Comparison of ENCODE assay signal across 8 cellular contexts in genomic region chr4:87390055-87390454, GRCh38. TPM values are rescaled to one million over a fixed set of nuclear protein-coding genes. Genes with fewer than 3 reads are reported as not detected.
A peak's percentile ranks its signal among the peaks of the same experiment; 100 is the strongest.
DNase-seq lines count a peak whose midpoint lies in the region; ATAC-seq and TF ChIP-seq lines count a peak whose summit lies in the region.
"Not testable (repeated sequence)": the region's sequence is repeated elsewhere in the genome, so short reads cannot be mapped to it uniquely, and the experiment has no call there.

No MANE protein-coding gene starts in this region.

- peaks cover 38% of the 10 kb centered on the region for H3K36me3 Mint-ChIP-seq in CD4-positive, alpha-beta T cell (ENCODE audit: low read depth)
- not testable (repeated sequence) for H3K36me3 Mint-ChIP-seq in IgD-negative memory B cell; activated T-helper 17 cell treated with anti-CD3 and anti-CD28 coated beads, Interleukin-2, amount 50 U/mL, for 72 hours (ENCODE audit: low read depth)
- H3K36me3 Mint-ChIP-seq in neural crest cell (ENCODE audit: low read depth), result peaks cover 20% of the 10 kb centered on the region

- peak overlapping the region; percentile 82 for H3K27ac Mint-ChIP-seq in CD4-positive, alpha-beta T cell
- H3K27ac Mint-ChIP-seq in IgD-negative memory B cell, result peak overlapping the region; percentile 8 to 58 (median 39)
- H3K27ac Mint-ChIP-seq in activated T-helper 17 cell treated with anti-CD3 and anti-CD28 coated beads, Interleukin-2, amount 50 U/mL, for 72 hours, result peak overlapping the region; percentile 93
- not testable (repeated sequence) for H3K27ac Mint-ChIP-seq in neural crest cell (ENCODE audit: unreplicated experiment)

- intact Hi-C loops in CD4-positive, alpha-beta T cell (cut with DNase I, micrococcal nuclease), result loop anchor here (2.0 to 10.0 kb wide), 3 partner anchors 31 to 455 kb away; partner anchors contain the start of gene AFF1 (in 1 of the 2)

- not testable (repeated sequence) for H3K9me3 Mint-ChIP-seq in CD4-positive, alpha-beta T cell; IgD-negative memory B cell; activated T-helper 17 cell treated with anti-CD3 and anti-CD28 coated beads, Interleukin-2, amount 50 U/mL, for 72 hours; neural crest cell

- not testable (repeated sequence) for H3K9me3 ChIP-seq in CD4-positive, alpha-beta T cell (ENCODE audit: control insufficient read depth, low read length); RWPE2 (ENCODE audit: severe bottlenecking); ectodermal cell (ENCODE audit: control insufficient read depth, low read length); iPS-20b (ENCODE audit: insufficient read depth, low read depth, low read length); stomach smooth muscle (ENCODE audit: control insufficient read depth in 2 of 2, low read length in 2 of 2)

- H3K4me3 Mint-ChIP-seq in CD4-positive, alpha-beta T cell, result peak overlapping the region; percentile 97
- H3K4me3 Mint-ChIP-seq in IgD-negative memory B cell, result peak overlapping the region; percentile 94 to 96 (median 96)
- peak overlapping the region; percentile 96 for H3K4me3 Mint-ChIP-seq in activated T-helper 17 cell treated with anti-CD3 and anti-CD28 coated beads, Interleukin-2, amount 50 U/mL, for 72 hours
- H3K4me3 Mint-ChIP-seq in neural crest cell, result peak overlapping the region; percentile 90

- DNase-seq in CD4-positive, alpha-beta T cell; RWPE2 (ENCODE audit: low spot score); neural crest cell (ENCODE audit: low read depth, low spot score): not testable (repeated sequence)

- H3K4me3 ChIP-seq in RWPE2 (ENCODE audit: severe bottlenecking), result peak overlapping the region; percentile 43
- H3K4me3 ChIP-seq in ectodermal cell (ENCODE audit: insufficient read depth, low read depth, low read length), result peak overlapping the region; percentile 58
- peak overlapping the region; percentile 83 for H3K4me3 ChIP-seq in iPS-20b (ENCODE audit: low read length)
- H3K4me3 ChIP-seq in stomach smooth muscle (ENCODE audit: low read length in 2 of 2), result peak overlapping the region; percentile 91 to 92

- CTCF ChIA-PET in CD4-positive, alpha-beta T cell (lab: Charles Lee), result interaction anchor here (1.0 to 3.1 kb wide), 4 partner anchors 8 to 313 kb away, joined by 3 to 15 read pairs (median 5); partner anchors contain the start of gene NUDT9

- peaks cover 55% of the 10 kb centered on the region for H3K4me1 Mint-ChIP-seq in CD4-positive, alpha-beta T cell (ENCODE audit: low read depth)
- H3K4me1 Mint-ChIP-seq in IgD-negative memory B cell (peaks cover 26 to 43% (median 42%) of the 10 kb centered on the region in 3 donors), neural crest cell (peaks cover 33% of the 10 kb centered on the region)
- H3K4me1 Mint-ChIP-seq in activated T-helper 17 cell treated with anti-CD3 and anti-CD28 coated beads, Interleukin-2, amount 50 U/mL, for 72 hours, result peaks cover 24% of the 10 kb centered on the region

- TF ChIP-seq CTCF in CD4-positive, alpha-beta T cell (IDR thresholded peaks at IDR 0.05); RWPE2 (IDR thresholded peaks at IDR 0.05; ENCODE audit: poor library complexity, severe bottlenecking); neural crest cell (conservative IDR thresholded peaks at IDR 0.05): not testable (repeated sequence)

- 94 to 96% methylated on average over 20 of the region's 20 CpGs for WGBS in ectodermal cell, 2 experiments

- POLR2A ChIA-PET in CD4-positive, alpha-beta T cell (lab: Charles Lee), result interaction anchor here (0.9 to 3.3 kb wide), 7 partner anchors 10 to 1223 kb away, joined by 3 to 65 read pairs (median 6); partner anchors contain the start of genes KLHL8 and NUDT9

- not testable (repeated sequence) for H3K27ac ChIP-seq in CD4-positive, alpha-beta T cell (ENCODE audit: low read depth, low read length); RWPE2 (ENCODE audit: poor library complexity, severe bottlenecking); ectodermal cell (ENCODE audit: insufficient read depth, low read depth, low read length, poor library complexity, severe bottlenecking); iPS-20b (ENCODE audit: low read length); stomach smooth muscle (ENCODE audit: low read length)

- H3K27me3 ChIP-seq in CD4-positive, alpha-beta T cell (ENCODE audit: control insufficient read depth, insufficient read depth, low read length); RWPE2 (ENCODE audit: insufficient read depth, poor library complexity, severe bottlenecking); ectodermal cell (ENCODE audit: control insufficient read depth, insufficient read depth, low read length, poor library complexity, severe bottlenecking); iPS-20b (ENCODE audit: insufficient read depth, low read length); stomach smooth muscle (ENCODE audit: control insufficient read depth in 1 of 2, insufficient read depth in 2 of 2, low read length in 2 of 2): not testable (repeated sequence)

- not testable (repeated sequence) for H3K36me3 ChIP-seq in RWPE2 (ENCODE audit: low read depth); ectodermal cell (ENCODE audit: control insufficient read depth, insufficient read depth, low read length); iPS-20b (ENCODE audit: insufficient read depth, low read depth, low read length); stomach smooth muscle (ENCODE audit: control insufficient read depth in 2 of 2, insufficient read depth in 2 of 2, low read length in 2 of 2)

- not testable (repeated sequence) for H3K27me3 Mint-ChIP-seq in CD4-positive, alpha-beta T cell; IgD-negative memory B cell; activated T-helper 17 cell treated with anti-CD3 and anti-CD28 coated beads, Interleukin-2, amount 50 U/mL, for 72 hours; neural crest cell (ENCODE audit: low read depth)

- not testable (repeated sequence) for ATAC-seq in CD4-positive, alpha-beta T cell (ENCODE audit: poor library complexity); RWPE2 (ENCODE audit: low read depth); activated T-helper 17 cell treated with anti-CD3 and anti-CD28 coated beads, Interleukin-2, amount 50 U/mL, for 72 hours (replicated peaks)

- not testable (repeated sequence) for H3K4me1 ChIP-seq in RWPE2 (ENCODE audit: insufficient read depth, poor library complexity, severe bottlenecking); ectodermal cell (ENCODE audit: control insufficient read depth, insufficient read depth, low read length); iPS-20b (ENCODE audit: insufficient read depth, low read length); stomach smooth muscle (ENCODE audit: control insufficient read depth, insufficient read depth, low read length)

- H3K9ac ChIP-seq in iPS-20b (ENCODE audit: low read depth, low read length), result not testable (repeated sequence)
- peak overlapping the region; percentile 95 for H3K9ac ChIP-seq in stomach smooth muscle (ENCODE audit: low read length in 2 of 2)

RNA-seq across cellular contexts. Expression of gene HSD17B11, which starts 0.9 kb away (rescaled TPM):
- 10 to 100 TPM; 34.9 to 36.5 TPM for total RNA-seq in CD4-positive, alpha-beta T cell
- 59.5 TPM for polyA plus RNA-seq in IgD-negative memory B cell
- total RNA-seq in activated T-helper 17 cell treated with anti-CD3 and anti-CD28 coated beads, Interleukin-2, amount 50 U/mL, for 72 hours, result 10 to 100 TPM; 17.6 to 22.4 TPM
- 20.2 TPM for polyA plus RNA-seq in ectodermal cell (2013, experiment 1 of 4)
- 20.2 TPM for polyA plus RNA-seq in ectodermal cell (2013, experiment 2 of 4)
- 22.8 TPM for polyA plus RNA-seq in ectodermal cell (2013, experiment 3 of 4)
- 25.6 TPM for polyA plus RNA-seq in ectodermal cell (2013, experiment 4 of 4)
- total RNA-seq in neural crest cell, result 18.4 and 22.6 TPM in 2 replicates

RNA-seq across cellular contexts. Expression of gene NUDT9, which starts 32.3 kb away (rescaled TPM):
- total RNA-seq in CD4-positive, alpha-beta T cell, result 1 to 10 TPM; 4.4 to 4.8 TPM
- polyA plus RNA-seq in IgD-negative memory B cell, result 23.6 TPM
- 1 to 10 TPM; 4.4 to 9.8 TPM for total RNA-seq in activated T-helper 17 cell treated with anti-CD3 and anti-CD28 coated beads, Interleukin-2, amount 50 U/mL, for 72 hours
- polyA plus RNA-seq in ectodermal cell (2013, experiment 1 of 4), result 20.6 TPM
- 20.6 TPM for polyA plus RNA-seq in ectodermal cell (2013, experiment 2 of 4)
- 15.4 TPM for polyA plus RNA-seq in ectodermal cell (2013, experiment 3 of 4)
- polyA plus RNA-seq in ectodermal cell (2013, experiment 4 of 4), result 16.5 TPM
- total RNA-seq in neural crest cell, result 22.6 and 25.4 TPM in 2 replicates
